Comparison of ENCODE assay signal across 8 cellular contexts in the genomic region with DNA sequence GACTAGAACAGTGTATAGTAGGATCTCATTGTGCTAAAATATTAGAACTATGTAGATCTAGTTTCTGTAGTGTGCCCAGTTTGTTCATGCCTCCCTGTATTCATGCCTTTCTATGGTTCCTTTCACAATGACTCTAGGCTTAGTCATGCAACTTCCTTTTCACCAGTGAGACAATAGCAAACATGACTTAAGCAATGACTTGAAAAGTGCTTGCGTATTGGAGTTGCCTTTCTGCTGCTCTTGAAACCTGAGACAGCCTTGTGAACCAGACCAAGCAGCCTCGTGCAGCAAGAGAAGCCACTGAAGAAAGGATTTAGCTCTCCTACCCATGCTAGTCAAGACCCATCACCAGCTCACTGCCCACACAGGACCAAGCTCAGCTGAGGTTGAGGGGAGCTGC.
DNase-seq lines count a peak whose midpoint lies in the region; ATAC-seq and TF ChIP-seq lines count a peak whose summit lies in the region.

No MANE protein-coding gene starts in this region.

- TF ChIP-seq CTCF in GM12864 (IDR thresholded peaks at IDR 0.05; ENCODE audit: low read depth, low read length, missing control alignments) (no peak), kidney epithelial cell (IDR thresholded peaks at IDR 0.05; ENCODE audit: insufficient read depth, low read length, poor library complexity, severe bottlenecking) (no peak)

- peak; percentile 35 for DNase-seq in GM12864 (ENCODE audit: low read depth)
- peak; percentile 86 for DNase-seq in RKO (ENCODE audit: low spot score)
- DNase-seq in kidney epithelial cell (ENCODE audit: low read depth), result peak; percentile 97
- no peak for DNase-seq in activated naive CD4-positive, alpha-beta T cell treated with Interleukin-2 at 50 U/mL for 16 hours
- DNase-seq in mucosa of gallbladder (ENCODE audit: low spot score), result no peak
- DNase-seq in activated naive CD4-positive, alpha-beta T cell treated with anti-CD3 and anti-CD28 coated beads, Interleukin-2, amount 50 U/mL, for 16 hours, result no peak
- DNase-seq in activated CD4-positive, CD25-positive, alpha-beta regulatory T cell treated with anti-CD3 and anti-CD28 coated beads, Interleukin-2, amount 50 U/mL, for 72 hours, result no peak

- no peaks in the 10 kb centered on the region for H3K27me3 ChIP-seq in kidney epithelial cell (ENCODE audit: control insufficient read depth, insufficient read depth, low read length)

- H3K4me3 ChIP-seq in GM12864 (ENCODE audit: low read depth, low read length) (no peak overlapping the region), kidney epithelial cell (ENCODE audit: low read depth, low read length) (no peak overlapping the region)

- H3K36me3 ChIP-seq in kidney epithelial cell (ENCODE audit: control insufficient read depth, insufficient read depth, low read length), result no peaks in the 10 kb centered on the region

- ATAC-seq in HG02943 (IDR thresholded peaks at IDR 0.05; ENCODE audit: low read depth, unreplicated experiment), result peak; percentile 67

Comparison
In these comparisons a context has a peak if more than half of its experiments do, and no peak if none do; other contexts are left out.
1. DNase-seq: peak in GM12864 (single experiment), RKO (single experiment) and kidney epithelial cell (single experiment); none in activated naive CD4-positive, alpha-beta T cell treated with Interleukin-2 at 50 U/mL for 16 hours (single experiment), mucosa of gallbladder (single experiment), activated naive CD4-positive, alpha-beta T cell treated with anti-CD3 and anti-CD28 coated beads, Interleukin-2, amount 50 U/mL, for 16 hours (single experiment) and activated CD4-positive, CD25-positive, alpha-beta regulatory T cell treated with anti-CD3 and anti-CD28 coated beads, Interleukin-2, amount 50 U/mL, for 72 hours (single experiment).